16 cellular contexts compared by ENCODE assay signal in the genomic region with DNA sequence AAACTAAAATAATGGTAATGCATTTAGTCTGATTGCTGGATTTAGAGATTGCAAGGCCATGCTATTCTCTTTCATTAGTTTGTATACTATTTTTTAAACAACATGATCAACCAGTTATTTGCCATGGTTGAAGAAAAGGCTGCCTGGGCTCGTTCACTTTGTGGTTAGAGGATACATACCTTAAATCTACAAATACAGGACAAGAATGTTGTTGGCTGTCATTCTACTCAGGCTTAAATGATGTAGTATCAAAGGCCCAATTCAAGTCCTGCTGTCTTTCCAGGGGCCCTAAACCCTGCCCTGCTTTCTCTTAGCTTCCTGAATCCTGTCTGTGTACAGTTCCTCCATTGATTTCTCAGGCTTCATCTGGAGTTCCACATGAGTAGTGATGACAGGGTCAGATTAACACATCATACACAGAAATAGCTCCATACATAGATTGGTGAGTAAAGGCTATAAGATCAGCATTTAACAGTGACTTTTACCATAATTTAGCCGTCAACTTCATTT.
DNase-seq lines count a peak whose midpoint lies in the region; ATAC-seq and TF ChIP-seq lines count a peak whose summit lies in the region.
"Had no signal": no experiment of that assay in that cellular context is flagged by ENCODE, and none has a peak within 500 bp of the region (broad histone marks: within the 10 kb centered on the region; RNA-seq: fewer than 3 reads in every experiment).

No MANE protein-coding gene starts in this region.

- H3K27me3 ChIP-seq in upper lobe of right lung (no peaks in the 10 kb centered on the region), MG63 (no peaks in the 10 kb centered on the region)
- H3K27me3 ChIP-seq: BE2C had no signal

- in situ Hi-C loops in SK-MEL-5 (cut with HindIII; ENCODE audit: low pct_unique_long_range_greater_than_20kb, low sequenced_read_pairs), result no loop called here

- H3K27ac ChIP-seq in upper lobe of right lung, result no peak overlapping the region
- H3K27ac ChIP-seq: A549, HL-60 had no signal

- no peaks in the 10 kb centered on the region for H3K36me3 ChIP-seq in upper lobe of right lung
- no peaks in the 10 kb centered on the region for H3K36me3 ChIP-seq in MG63
- H3K36me3 ChIP-seq: BE2C had no signal

- H3K4me3 ChIP-seq in upper lobe of right lung, result no peak overlapping the region
- H3K4me3 ChIP-seq in MG63, result no peak overlapping the region
- H3K4me3 ChIP-seq: A549 had no signal

- DNase-seq in SK-MEL-5 (ENCODE audit: low read depth, low spot score) (peak; percentile 74), astrocyte of the hippocampus (ENCODE audit: low read depth, low spot score) (peak; percentile 58), kidney tubule cell (ENCODE audit: low spot score) (peak; percentile 46), upper lobe of right lung (no peak), dermis blood vessel endothelial cell (no peak), MG63 (no peak)
- DNase-seq: BE2C; Caco-2; CD8-positive, alpha-beta T cell; DND-41; GDM1; HCEC 1CT; HFFc6 had no signal

- H3K4me1 ChIP-seq in upper lobe of right lung, result no peaks in the 10 kb centered on the region
- H3K4me1 ChIP-seq: A549, BE2C, Caco-2 had no signal

- TF ChIP-seq CTCF in upper lobe of right lung (IDR thresholded peaks at IDR 0.05), result no peak

- H3K9me3 ChIP-seq in upper lobe of right lung (no peaks in the 10 kb centered on the region), MG63 (no peaks in the 10 kb centered on the region)
- H3K9me3 ChIP-seq: A549, BE2C, Caco-2 had no signal

- intact Hi-C loops in upper lobe of right lung (cut with DNase I), result no loop called here

- ATAC-seq in upper lobe of right lung, result peak; percentile 48
- ATAC-seq in HG03354 (IDR thresholded peaks at IDR 0.05; ENCODE audit: poor library complexity, severe bottlenecking, unreplicated experiment), result no peak
- ATAC-seq: A549; CD8-positive, alpha-beta T cell had no signal

Comparison
In these comparisons a context has a peak if more than half of its experiments do, and no peak if none do; other contexts are left out.
1. DNase-seq: peak in SK-MEL-5 (single experiment), astrocyte of the hippocampus (single experiment) and kidney tubule cell (single experiment); none in upper lobe of right lung (single experiment), dermis blood vessel endothelial cell (single experiment) and MG63 (single experiment).